17 cellular contexts compared by ENCODE assay signal in genomic region chr1:30731109-30731805, GRCh38. TPM values are rescaled to one million over a fixed set of nuclear protein-coding genes. Genes with fewer than 3 reads are reported as not detected.
DNase-seq lines count a peak whose midpoint lies in the region; ATAC-seq and TF ChIP-seq lines count a peak whose summit lies in the region.
"Had no signal": no experiment of that assay in that cellular context is flagged by ENCODE, and none has a peak within 500 bp of the region (broad histone marks: within the 10 kb centered on the region; RNA-seq: fewer than 3 reads in every experiment).

No MANE protein-coding gene starts in this region.

- peaks cover 43% of the 10 kb centered on the region for H3K4me1 ChIP-seq in mesenchymal stem cell (ENCODE audit: control insufficient read depth, insufficient read depth, low read depth, low read length)
- H3K4me1 ChIP-seq in upper lobe of right lung: no peaks in the 10 kb centered on the region
- H3K4me1 ChIP-seq: right lobe of liver, testis had no signal

- no peak overlapping the region for H2AFZ ChIP-seq in mesenchymal stem cell (ENCODE audit: low read depth, low read length)

- H3K4ac ChIP-seq in mesenchymal stem cell (ENCODE audit: low read depth in 1 of 2, low read length in 2 of 2): no peak overlapping the region

- H2BK15ac ChIP-seq in mesenchymal stem cell (ENCODE audit: low read depth, poor library complexity, severe bottlenecking): no peak overlapping the region

- H3K79me1 ChIP-seq in mesenchymal stem cell (replicated peaks; ENCODE audit: low read length, poor library complexity, severe bottlenecking): no peaks in the 10 kb centered on the region

- H3K36me3 Mint-ChIP-seq in activated naive CD4-positive, alpha-beta T cell treated with anti-CD3 and anti-CD28 coated beads for 36 hours (ENCODE audit: low read depth): peaks cover 23% of the 10 kb centered on the region
- H3K36me3 Mint-ChIP-seq in activated T-helper 2 cell treated with anti-CD3 and anti-CD28 coated beads, Interferon-gamma antibody, Interleukin-2, Interleukin-4, amounts not matched to agents 10 μg/mL and 5 μg/mL and 100 μg/mL, durations not matched to agents 14 hours and 24 hours and 36 hours (ENCODE audit: low read depth): peaks cover 39% of the 10 kb centered on the region

- H3K9me3 ChIP-seq in mesenchymal stem cell (ENCODE audit: control insufficient read depth, low read length) (no peaks in the 10 kb centered on the region), upper lobe of right lung (no peaks in the 10 kb centered on the region)
- H3K9me3 ChIP-seq: ovary, right lobe of liver, testis had no signal

- DNase-seq in activated naive CD4-positive, alpha-beta T cell treated with anti-CD3 and anti-CD28 coated beads for 36 hours: no peak
- DNase-seq in activated naive CD4-positive, alpha-beta T cell treated with Interleukin-2 at 50 U/mL for 16 hours: no peak
- DNase-seq in activated T-helper 2 cell treated with anti-CD3 and anti-CD28 coated beads, Interferon-gamma antibody, Interleukin-2, Interleukin-4, amounts not matched to agents 10 μg/mL and 5 μg/mL and 100 μg/mL, durations not matched to agents 14 hours and 24 hours and 36 hours (ENCODE audit: low spot score): no peak
- DNase-seq in mesenchymal stem cell (no peak), substantia nigra (lab: John Stamatoyannopoulos, UW) (no peak), medulla oblongata (ENCODE audit: extremely low spot score) (no peak), LoVo (ENCODE audit: low spot score) (no peak), upper lobe of right lung (no peak)
- DNase-seq: left colon, NCI-H2029, right lobe of liver, T-helper 9 cell, testis had no signal

- intact Hi-C loops in activated naive CD4-positive, alpha-beta T cell treated with anti-CD3 and anti-CD28 coated beads for 36 hours (cut with micrococcal nuclease): no loop called here
- intact Hi-C loops in activated T-helper 2 cell treated with anti-CD3 and anti-CD28 coated beads, Interferon-gamma antibody, Interleukin-2, Interleukin-4, amounts not matched to agents 10 μg/mL and 5 μg/mL and 100 μg/mL, durations not matched to agents 14 hours and 24 hours and 36 hours (cut with micrococcal nuclease): loop anchor here (5.0 kb wide), 1 partner anchor 36 kb away; no protein-coding TSS in a partner anchor
- intact Hi-C loops in upper lobe of right lung (cut with DNase I): no loop called here

- peak overlapping the region; percentile 10 for H3K27ac Mint-ChIP-seq in activated naive CD4-positive, alpha-beta T cell treated with anti-CD3 and anti-CD28 coated beads for 36 hours
- peak overlapping the region; percentile 77 for H3K27ac Mint-ChIP-seq in activated T-helper 2 cell treated with anti-CD3 and anti-CD28 coated beads, Interferon-gamma antibody, Interleukin-2, Interleukin-4, amounts not matched to agents 10 μg/mL and 5 μg/mL and 100 μg/mL, durations not matched to agents 14 hours and 24 hours and 36 hours

- H3K27me3 ChIP-seq in mesenchymal stem cell (ENCODE audit: control insufficient read depth in 1 of 2, insufficient read depth in 1 of 2, low read length in 2 of 2) (peaks cover 0 to 46% of the 10 kb centered on the region in 2 experiments), upper lobe of right lung (no peaks in the 10 kb centered on the region)
- H3K27me3 ChIP-seq: ovary, right lobe of liver, testis had no signal

- WGBS in mesenchymal stem cell: 79% methylated on average over 9 of the region's 10 CpGs

- H3K18ac ChIP-seq in mesenchymal stem cell (ENCODE audit: low read depth in 1 of 2, low read length in 2 of 2): no peak overlapping the region

- H3K4me3 Mint-ChIP-seq in activated naive CD4-positive, alpha-beta T cell treated with anti-CD3 and anti-CD28 coated beads for 36 hours: no peak overlapping the region
- no peak overlapping the region for H3K4me3 Mint-ChIP-seq in activated T-helper 2 cell treated with anti-CD3 and anti-CD28 coated beads, Interferon-gamma antibody, Interleukin-2, Interleukin-4, amounts not matched to agents 10 μg/mL and 5 μg/mL and 100 μg/mL, durations not matched to agents 14 hours and 24 hours and 36 hours (ENCODE audit: low read depth)

- no peak overlapping the region for H3K4me2 ChIP-seq in mesenchymal stem cell (ENCODE audit: low read length, poor library complexity, severe bottlenecking)

- no peak overlapping the region for H2BK120ac ChIP-seq in mesenchymal stem cell (ENCODE audit: low read depth, low read length)

- no peak overlapping the region for H2BK12ac ChIP-seq in mesenchymal stem cell (ENCODE audit: low read length in 2 of 2)

- no peak overlapping the region for H4K8ac ChIP-seq in mesenchymal stem cell (ENCODE audit: low read length)

- TF ChIP-seq CTCF in upper lobe of right lung (IDR thresholded peaks at IDR 0.05): no peak

- no peak overlapping the region for H3K14ac ChIP-seq in mesenchymal stem cell (ENCODE audit: low read length in 2 of 2)

- no peak overlapping the region for H2BK5ac ChIP-seq in mesenchymal stem cell (ENCODE audit: low read depth, low read length, poor library complexity, severe bottlenecking)

- no peak overlapping the region for H4K91ac ChIP-seq in mesenchymal stem cell (ENCODE audit: low read length)

- peaks cover 11% of the 10 kb centered on the region for H3K4me1 Mint-ChIP-seq in activated naive CD4-positive, alpha-beta T cell treated with anti-CD3 and anti-CD28 coated beads for 36 hours (ENCODE audit: low read depth)
- peaks cover 3% of the 10 kb centered on the region for H3K4me1 Mint-ChIP-seq in activated T-helper 2 cell treated with anti-CD3 and anti-CD28 coated beads, Interferon-gamma antibody, Interleukin-2, Interleukin-4, amounts not matched to agents 10 μg/mL and 5 μg/mL and 100 μg/mL, durations not matched to agents 14 hours and 24 hours and 36 hours (ENCODE audit: low read depth)

- no peak for ATAC-seq in upper lobe of right lung
- ATAC-seq: left colon, right lobe of liver had no signal

- H3K4me3 ChIP-seq in mesenchymal stem cell (ENCODE audit: insufficient read depth in 1 of 2, low read depth in 1 of 2, low read length in 2 of 2) (no peak overlapping the region), upper lobe of right lung (no peak overlapping the region)
- H3K4me3 ChIP-seq: coronary artery, ovary, right lobe of liver, testis had no signal

- no peaks in the 10 kb centered on the region for H3K27me3 Mint-ChIP-seq in activated naive CD4-positive, alpha-beta T cell treated with anti-CD3 and anti-CD28 coated beads for 36 hours (ENCODE audit: low read depth)
- no peaks in the 10 kb centered on the region for H3K27me3 Mint-ChIP-seq in activated T-helper 2 cell treated with anti-CD3 and anti-CD28 coated beads, Interferon-gamma antibody, Interleukin-2, Interleukin-4, amounts not matched to agents 10 μg/mL and 5 μg/mL and 100 μg/mL, durations not matched to agents 14 hours and 24 hours and 36 hours (ENCODE audit: low read depth)

- no peaks in the 10 kb centered on the region for H3K9me3 Mint-ChIP-seq in activated naive CD4-positive, alpha-beta T cell treated with anti-CD3 and anti-CD28 coated beads for 36 hours
- H3K9me3 Mint-ChIP-seq in activated T-helper 2 cell treated with anti-CD3 and anti-CD28 coated beads, Interferon-gamma antibody, Interleukin-2, Interleukin-4, amounts not matched to agents 10 μg/mL and 5 μg/mL and 100 μg/mL, durations not matched to agents 14 hours and 24 hours and 36 hours: no peaks in the 10 kb centered on the region

- no peak overlapping the region for H3K23ac ChIP-seq in mesenchymal stem cell (ENCODE audit: low read length in 2 of 2)

- CTCF ChIA-PET in activated naive CD4-positive, alpha-beta T cell treated with anti-CD3 and anti-CD28 coated beads for 36 hours (lab: Charles Lee): interaction anchor here (1.9 to 3.9 kb wide), 3 partner anchors 11 to 51 kb away, joined by 7 to 25 read pairs (median 12); no protein-coding TSS in a partner anchor

- H3K9ac ChIP-seq in mesenchymal stem cell (ENCODE audit: low read length): no peak overlapping the region

- H3K36me3 ChIP-seq in mesenchymal stem cell (ENCODE audit: control insufficient read depth in 1 of 2, insufficient read depth in 2 of 2, low read depth in 1 of 2, low read length in 2 of 2) (peaks cover 0 to 2% of the 10 kb centered on the region in 2 experiments), upper lobe of right lung (peaks cover 26% of the 10 kb centered on the region)
- H3K36me3 ChIP-seq: ovary had no signal

- H2AK5ac ChIP-seq in mesenchymal stem cell (ENCODE audit: low read length, severe bottlenecking): peak overlapping the region; percentile 83

- H3K27ac ChIP-seq in mesenchymal stem cell (ENCODE audit: low read length, poor library complexity, severe bottlenecking) (no peak overlapping the region), substantia nigra (ENCODE audit: low read depth, low read length, poor library complexity, severe bottlenecking) (peak overlapping the region; percentile 70), upper lobe of right lung (no peak overlapping the region)
- H3K27ac ChIP-seq: coronary artery, epithelial cell of prostate, ovary, right lobe of liver, testis had no signal

RNA-seq across cellular contexts. Expression of gene MATN1, which starts 7.9 kb away (rescaled TPM):
- total RNA-seq in activated naive CD4-positive, alpha-beta T cell treated with anti-CD3 and anti-CD28 coated beads for 36 hours: under 1 TPM; 0.36 to 0.37 TPM
- 0.21 and 0.44 TPM in 2 replicates for total RNA-seq in activated T-helper 2 cell treated with anti-CD3 and anti-CD28 coated beads, Interferon-gamma antibody, Interleukin-2, Interleukin-4, amounts not matched to agents 10 μg/mL and 5 μg/mL and 100 μg/mL, durations not matched to agents 14 hours and 24 hours and 36 hours
- 0.03 TPM for polyA plus RNA-seq in mesenchymal stem cell (2013, experiment 1 of 2)
- 0.04 TPM for polyA plus RNA-seq in mesenchymal stem cell (2013, experiment 2 of 2)
- total RNA-seq in upper lobe of right lung: not detected
- total RNA-seq: left colon, right lobe of liver had no signal

RNA-seq across cellular contexts. Expression of gene LAPTM5, which starts 26.3 kb away (rescaled TPM):
- total RNA-seq in activated naive CD4-positive, alpha-beta T cell treated with anti-CD3 and anti-CD28 coated beads for 36 hours: 100 to 1,000 TPM; 205 to 208 TPM
- total RNA-seq in activated T-helper 2 cell treated with anti-CD3 and anti-CD28 coated beads, Interferon-gamma antibody, Interleukin-2, Interleukin-4, amounts not matched to agents 10 μg/mL and 5 μg/mL and 100 μg/mL, durations not matched to agents 14 hours and 24 hours and 36 hours: 184 and 189 TPM in 2 replicates
- 0.97 TPM for polyA plus RNA-seq in mesenchymal stem cell (2013, experiment 1 of 2)
- 0.95 TPM for polyA plus RNA-seq in mesenchymal stem cell (2013, experiment 2 of 2)
- 424 TPM for total RNA-seq in upper lobe of right lung
- total RNA-seq: NCI-H460 had no signal
